13 cellular contexts compared by ENCODE assay signal in genomic region chr15:57597431-57597830, GRCh38. TPM values are rescaled to one million over a fixed set of nuclear protein-coding genes. Genes with fewer than 3 reads are reported as not detected.
"Had no signal": no experiment of that assay in that cellular context is flagged by ENCODE, and none has a peak within 500 bp of the region (broad histone marks: within the 10 kb centered on the region; RNA-seq: fewer than 3 reads in every experiment).

No MANE protein-coding gene starts in this region.

- H3K9me3 ChIP-seq: colonic mucosa, tibial nerve had no signal

- DNase-seq: activated CD4-positive, alpha-beta T cell treated with anti-CD3 and anti-CD28 coated beads for 36 hours; activated CD8-positive, alpha-beta memory T cell treated with anti-CD3 and anti-CD28 coated beads, Interleukin-2, amount 50 U/mL, for 48 hours; activated CD8-positive, alpha-beta T cell treated with anti-CD3 and anti-CD28 coated beads, Interleukin-2, amount 10 ng/mL, durations not matched to agents 7 days and 5 days; aorta; colonic mucosa; hypothalamus; mesenchymal stem cell; nephron progenitor cell; stimulated activated CD4-positive, alpha-beta T cell treated with anti-CD3 and anti-CD28 coated beads, Interleukin-15, amount 100 ng/mL, for 24 hours; stimulated activated CD4-positive, alpha-beta T cell treated with anti-CD3 and anti-CD28 coated beads, Interleukin-4, amount 100 ng/mL, for 24 hours; T-helper 9 cell; WERI-Rb-1 had no signal

- ATAC-seq: activated CD4-positive, alpha-beta T cell treated with anti-CD3 and anti-CD28 coated beads for 36 hours; activated CD8-positive, alpha-beta T cell treated with anti-CD3 and anti-CD28 coated beads, Interleukin-2, amount 10 ng/mL, durations not matched to agents 7 days and 5 days had no signal

- H3K27me3 ChIP-seq: colonic mucosa, tibial nerve had no signal

- H3K27ac ChIP-seq: colonic mucosa, tibial nerve, WERI-Rb-1 had no signal

- H3K36me3 ChIP-seq: colonic mucosa, tibial nerve, WERI-Rb-1 had no signal

- H3K4me3 ChIP-seq: colonic mucosa, tibial nerve had no signal

RNA-seq across cellular contexts. Expression of gene MYZAP, which starts 5.7 kb away (rescaled TPM):
- total RNA-seq: activated CD8-positive, alpha-beta T cell treated with anti-CD3 and anti-CD28 coated beads, Interleukin-2, amount 10 ng/mL, durations not matched to agents 7 days and 5 days had no signal
